ENCODE assay signal across 9 cellular contexts in genomic region chr11:115659061-115659963, GRCh38.
DNase-seq lines count a peak whose midpoint lies in the region; ATAC-seq and TF ChIP-seq lines count a peak whose summit lies in the region.
"Had no signal": no experiment of that assay in that cellular context is flagged by ENCODE, and none has a peak within 500 bp of the region (broad histone marks: within the 10 kb centered on the region; RNA-seq: fewer than 3 reads in every experiment).

No MANE protein-coding gene starts in this region.

- TF ChIP-seq CTCF in dorsolateral prefrontal cortex (IDR thresholded peaks at IDR 0.05 in 54 of 56, conservative IDR thresholded peaks at IDR 0.05 in 2 of 56; ENCODE audit: low read depth in 1 of 56, partially characterized antibody in 56 of 56), result no peak

- intact Hi-C loops in dorsolateral prefrontal cortex (cut with DNase I), result no loop called here
- intact Hi-C loops in activated T-helper 1 cell treated with anti-CD3 and anti-CD28 coated beads, Interleukin-12 subunit alpha, Interleukin-12 subunit beta, Interleukin-2, Interleukin-4 antibody, amounts not matched to agents 30 ng/mL and 10 ng/mL and 1 ng/mL, durations not matched to agents 14 hours and 24 hours and 36 hours (cut with micrococcal nuclease), result no loop called here

- H3K9me3 Mint-ChIP-seq in stimulated activated naive CD8-positive, alpha-beta T cell treated with anti-CD3 and anti-CD28 coated beads, Interleukin-15, amount 100 ng/mL, for 72 hours, result peaks cover 5 to 6% of the 10 kb centered on the region in 2 donors
- H3K9me3 Mint-ChIP-seq in activated T-helper 1 cell treated with anti-CD3 and anti-CD28 coated beads, Interleukin-12 subunit alpha, Interleukin-12 subunit beta, Interleukin-2, Interleukin-4 antibody, amounts not matched to agents 30 ng/mL and 10 ng/mL and 1 ng/mL, durations not matched to agents 14 hours and 24 hours and 36 hours, result no peaks in the 10 kb centered on the region

- ATAC-seq in stimulated activated naive CD8-positive, alpha-beta T cell treated with anti-CD3 and anti-CD28 coated beads, Interleukin-15, amount 100 ng/mL, for 72 hours, result peak; percentile 42
- ATAC-seq in stimulated activated naive CD8-positive, alpha-beta T cell treated with anti-CD3 and anti-CD28 coated beads, Interleukin-15, Interleukin-2, amounts not matched to agents 100 U/mL and 50 U/mL, for 24 hours, result no peak
- no peak for ATAC-seq in T-helper 17 cell
- no peak for ATAC-seq in GM18861 (IDR thresholded peaks at IDR 0.05; ENCODE audit: unreplicated experiment)

- 1 to 3% methylated on average over 36 to 50 of the region's 60 CpGs for WGBS in mesodermal cell (ENCODE audit: insufficient coverage in 2 of 2), 2 experiments

- peaks cover 45% of the 10 kb centered on the region for H3K27me3 Mint-ChIP-seq in stimulated activated naive CD8-positive, alpha-beta T cell treated with anti-CD3 and anti-CD28 coated beads, Interleukin-15, amount 100 ng/mL, for 72 hours
- peaks cover 15% of the 10 kb centered on the region for H3K27me3 Mint-ChIP-seq in T-helper 17 cell
- H3K27me3 Mint-ChIP-seq in activated T-helper 1 cell treated with anti-CD3 and anti-CD28 coated beads, Interleukin-12 subunit alpha, Interleukin-12 subunit beta, Interleukin-2, Interleukin-4 antibody, amounts not matched to agents 30 ng/mL and 10 ng/mL and 1 ng/mL, durations not matched to agents 14 hours and 24 hours and 36 hours (ENCODE audit: insufficient read depth), result peaks cover 31% of the 10 kb centered on the region

- H3K27ac ChIP-seq in dorsolateral prefrontal cortex (peak overlapping the region in 2 of 59 donors; percentile 13 to 18), mesodermal cell (ENCODE audit: low read depth, low read length, severe bottlenecking) (no peak overlapping the region)

- no peaks in the 10 kb centered on the region for H3K9me3 ChIP-seq in mesodermal cell (ENCODE audit: control insufficient read depth, low read length)
- H3K9me3 ChIP-seq in T-helper 17 cell (ENCODE audit: control insufficient read depth, low read length, poor library complexity, severe bottlenecking), result no peaks in the 10 kb centered on the region

- H3K27ac Mint-ChIP-seq in stimulated activated naive CD8-positive, alpha-beta T cell treated with anti-CD3 and anti-CD28 coated beads, Interleukin-15, amount 100 ng/mL, for 72 hours, result no peak overlapping the region
- H3K27ac Mint-ChIP-seq in T-helper 17 cell, result no peak overlapping the region
- H3K27ac Mint-ChIP-seq in activated T-helper 1 cell treated with anti-CD3 and anti-CD28 coated beads, Interleukin-12 subunit alpha, Interleukin-12 subunit beta, Interleukin-2, Interleukin-4 antibody, amounts not matched to agents 30 ng/mL and 10 ng/mL and 1 ng/mL, durations not matched to agents 14 hours and 24 hours and 36 hours, result no peak overlapping the region
- H3K27ac Mint-ChIP-seq: CD4-positive, CD25-positive, alpha-beta regulatory T cell had no signal

- no peak overlapping the region for H3K4me3 Mint-ChIP-seq in stimulated activated naive CD8-positive, alpha-beta T cell treated with anti-CD3 and anti-CD28 coated beads, Interleukin-15, amount 100 ng/mL, for 72 hours
- H3K4me3 Mint-ChIP-seq in T-helper 17 cell, result no peak overlapping the region
- no peak overlapping the region for H3K4me3 Mint-ChIP-seq in activated T-helper 1 cell treated with anti-CD3 and anti-CD28 coated beads, Interleukin-12 subunit alpha, Interleukin-12 subunit beta, Interleukin-2, Interleukin-4 antibody, amounts not matched to agents 30 ng/mL and 10 ng/mL and 1 ng/mL, durations not matched to agents 14 hours and 24 hours and 36 hours
- H3K4me3 Mint-ChIP-seq: CD4-positive, CD25-positive, alpha-beta regulatory T cell had no signal

- H3K4me1 ChIP-seq in mesodermal cell (ENCODE audit: control insufficient read depth, insufficient read depth, low read length, poor library complexity, severe bottlenecking), result peaks cover 25% of the 10 kb centered on the region

- no peak for DNase-seq in stimulated activated naive CD8-positive, alpha-beta T cell treated with anti-CD3 and anti-CD28 coated beads, Interleukin-15, amount 100 ng/mL, for 72 hours
- no peak for DNase-seq in stimulated activated naive CD8-positive, alpha-beta T cell treated with anti-CD3 and anti-CD28 coated beads, Interleukin-15, Interleukin-2, amounts not matched to agents 100 U/mL and 50 U/mL, for 24 hours
- DNase-seq in dorsolateral prefrontal cortex (peak in 2 of 10 donors; percentile 42 to 61), T-helper 17 cell (no peak), midbrain (lab: John Stamatoyannopoulos, UW) (no peak)
- no peak for DNase-seq in activated T-helper 1 cell treated with anti-CD3 and anti-CD28 coated beads, Interleukin-12 subunit alpha, Interleukin-12 subunit beta, Interleukin-2, Interleukin-4 antibody, amounts not matched to agents 30 ng/mL and 10 ng/mL and 1 ng/mL, durations not matched to agents 14 hours and 24 hours and 36 hours (ENCODE audit: low spot score)
- DNase-seq: CD4-positive, CD25-positive, alpha-beta regulatory T cell had no signal

- no peaks in the 10 kb centered on the region for H3K36me3 ChIP-seq in mesodermal cell (ENCODE audit: control insufficient read depth, insufficient read depth, low read length)

- H3K27me3 ChIP-seq in dorsolateral prefrontal cortex, result peaks cover 0 to 53% (median 15%) of the 10 kb centered on the region in 45 donors

- no peaks in the 10 kb centered on the region for H3K4me1 Mint-ChIP-seq in stimulated activated naive CD8-positive, alpha-beta T cell treated with anti-CD3 and anti-CD28 coated beads, Interleukin-15, amount 100 ng/mL, for 72 hours
- H3K4me1 Mint-ChIP-seq in T-helper 17 cell, result no peaks in the 10 kb centered on the region
- no peaks in the 10 kb centered on the region for H3K4me1 Mint-ChIP-seq in activated T-helper 1 cell treated with anti-CD3 and anti-CD28 coated beads, Interleukin-12 subunit alpha, Interleukin-12 subunit beta, Interleukin-2, Interleukin-4 antibody, amounts not matched to agents 30 ng/mL and 10 ng/mL and 1 ng/mL, durations not matched to agents 14 hours and 24 hours and 36 hours (ENCODE audit: low read depth)
- H3K4me1 Mint-ChIP-seq: CD4-positive, CD25-positive, alpha-beta regulatory T cell had no signal

- no peaks in the 10 kb centered on the region for H3K36me3 Mint-ChIP-seq in T-helper 17 cell (ENCODE audit: low read depth)
- H3K36me3 Mint-ChIP-seq in activated T-helper 1 cell treated with anti-CD3 and anti-CD28 coated beads, Interleukin-12 subunit alpha, Interleukin-12 subunit beta, Interleukin-2, Interleukin-4 antibody, amounts not matched to agents 30 ng/mL and 10 ng/mL and 1 ng/mL, durations not matched to agents 14 hours and 24 hours and 36 hours (ENCODE audit: low read depth), result no peaks in the 10 kb centered on the region
- H3K36me3 Mint-ChIP-seq: CD4-positive, CD25-positive, alpha-beta regulatory T cell had no signal

- H3K4me3 ChIP-seq in dorsolateral prefrontal cortex, result peak overlapping the region; percentile 11 to 66 (median 48)
- peak overlapping the region; percentile 33 for H3K4me3 ChIP-seq in mesodermal cell (ENCODE audit: extremely low read depth, insufficient read depth, low read length, poor library complexity, severe bottlenecking)
